In genomic region chr14:96187216-96188050, GRCh38 we compare ENCODE assay signal across 1 cellular context.
TF ChIP-seq lines count a peak whose summit lies in the region.

No MANE protein-coding gene starts in this region.

TF ChIP-seq in IMR-90, 13 proteins besides CTCF, POLR2A, EP300 and RAD21 (continued from another document):
- TF ChIP-seq NFE2L2 (IDR thresholded peaks at IDR 0.05; ENCODE audit: low read depth, low read length) (no peak), FOS (IDR thresholded peaks at IDR 0.05; ENCODE audit: low read depth, low read length) (no peak), MAFK (IDR thresholded peaks at IDR 0.05; ENCODE audit: low read depth, low read length) (no peak), MXI1 (IDR thresholded peaks at IDR 0.05; ENCODE audit: borderline replicate concordance, low read depth, low read length) (no peak), CEBPB (IDR thresholded peaks at IDR 0.05; ENCODE audit: low read depth, low read length) (no peak), BHLHE40 (IDR thresholded peaks at IDR 0.05; ENCODE audit: low read depth, low read length) (no peak), ELK1 (IDR thresholded peaks at IDR 0.05; ENCODE audit: borderline replicate concordance, low read depth, low read length) (no peak), RFX5 (IDR thresholded peaks at IDR 0.05; ENCODE audit: low read depth, low read length) (no peak), CHD1 (IDR thresholded peaks at IDR 0.05; ENCODE audit: low read depth, low read length) (no peak), USF2 (IDR thresholded peaks at IDR 0.05; ENCODE audit: low read depth, low read length) (no peak)
